8 cellular contexts compared by ENCODE assay signal in genomic region chr3:40580494-40581091, GRCh38. TPM values are rescaled to one million over a fixed set of nuclear protein-coding genes. Genes with fewer than 3 reads are reported as not detected.
DNase-seq lines count a peak whose midpoint lies in the region; ATAC-seq and TF ChIP-seq lines count a peak whose summit lies in the region.

No MANE protein-coding gene starts in this region.

- no peaks in the 10 kb centered on the region for H3K27me3 ChIP-seq in uterus

- H3K9me3 ChIP-seq in uterus: no peaks in the 10 kb centered on the region

- TF ChIP-seq CTCF in C4-2B (conservative IDR thresholded peaks at IDR 0.05) (peak; percentile 87), uterus (IDR thresholded peaks at IDR 0.05) (peak; percentile 82 to 92 (median 86))

- intact Hi-C loops in uterus (cut with DNase I; ENCODE audit: low total_unique reads): loop anchor here (5.0 kb wide), 1 partner anchor 1302 kb away; no protein-coding TSS in a partner anchor

- no peaks in the 10 kb centered on the region for H3K36me3 ChIP-seq in uterus

- no peak overlapping the region for H3K4me3 ChIP-seq in uterus

- no peak for TF ChIP-seq POLR2A in uterus (IDR thresholded peaks at IDR 0.05)

- no peak overlapping the region for H3K27ac ChIP-seq in C4-2B
- no peak overlapping the region for H3K27ac ChIP-seq in uterus

- DNase-seq in LHCN-M2 (ENCODE audit: low read depth): peak; percentile 66
- peak; percentile 18 for DNase-seq in SHP77 treated with DMSO at 0.1 percent for 48 hours (lab: John Stamatoyannopoulos, UW)
- DNase-seq in activated effector memory CD4-positive, alpha-beta T cell treated with anti-CD3 and anti-CD28 coated beads, Interleukin-2, amount 50 U/mL, for 16 hours: peak; percentile 83
- peak; percentile 61 for DNase-seq in germinal center (ENCODE audit: low spot score)
- DNase-seq in pons (ENCODE audit: low spot score): peak; percentile 60
- DNase-seq in uterus: peak; percentile 65 to 67

- no peaks in the 10 kb centered on the region for H3K4me1 ChIP-seq in uterus

- peak; percentile 66 for ATAC-seq in GM19043 (IDR thresholded peaks at IDR 0.05; ENCODE audit: low read depth, unreplicated experiment)

RNA-seq across cellular contexts. Expression of gene ZNF621, which starts 55.8 kb away (rescaled TPM):
- 10.6 and 14.5 TPM in 2 replicates for total RNA-seq in LHCN-M2 (2014; rRNA removed)
- 7.0 TPM for polyA plus RNA-seq in LHCN-M2 (2012)
- 10 to 100 TPM in 2 of 4 donors, 1 to 10 TPM in 2; 6.5 to 35.7 (median 16.3) TPM for total RNA-seq in uterus

Comparison
In these comparisons a context has a peak if more than half of its experiments do, and no peak if none do; other contexts are left out.
1. DNase-seq: peak in every context shown above with its lines; median percentile 83 in activated effector memory CD4-positive, alpha-beta T cell treated with anti-CD3 and anti-CD28 coated beads, Interleukin-2, amount 50 U/mL, for 16 hours; 66 in LHCN-M2; 66 in uterus; 61 in germinal center; 60 in pons; 18 in SHP77 treated with DMSO at 0.1 percent for 48 hours.